ENCODE assay signal across 23 cellular contexts in genomic region chr10:60044221-60044620, GRCh38.
DNase-seq lines count a peak whose midpoint lies in the region; ATAC-seq, FAIRE-seq and TF ChIP-seq lines count a peak whose summit lies in the region.
"Had no signal": no experiment of that assay in that cellular context is flagged by ENCODE, and none has a peak within 500 bp of the region (broad histone marks: within the 10 kb centered on the region; RNA-seq: fewer than 3 reads in every experiment).

No MANE protein-coding gene starts in this region.

- peak; percentile 55 for FAIRE-seq in GM19239 (lab: Jason Lieb, UNC)
- peak; percentile 74 for FAIRE-seq in astrocyte (lab: Jason Lieb, UNC)

- H3K4me3 ChIP-seq in astrocyte (ENCODE audit: insufficient read depth, low read depth, low read length): no peak overlapping the region
- H3K4me3 ChIP-seq in fibroblast of the aortic adventitia (ENCODE audit: low read depth, low read length): no peak overlapping the region
- H3K4me3 ChIP-seq: breast epithelium, esophagus squamous epithelium, SJCRH30, vagina had no signal

- H4K20me1 ChIP-seq in astrocyte (ENCODE audit: insufficient read depth, low read length): no peaks in the 10 kb centered on the region

- no peak overlapping the region for H2AFZ ChIP-seq in astrocyte (ENCODE audit: low read depth, low read length)

- DNase-seq in GM19239 (ENCODE audit: insufficient read length, low spot score) (no peak), astrocyte (ENCODE audit: low read depth) (peak; percentile 72), fibroblast of the aortic adventitia (ENCODE audit: low read depth) (peak; percentile 65), glutamatergic neuron (no peak), cerebellar cortex (ENCODE audit: low spot score) (no peak)
- no peak for DNase-seq in activated T-cell treated with anti-CD3 and anti-CD28 coated beads, Interleukin-2, amount 50 U/mL, for 1 hour
- DNase-seq: activated CD8-positive, alpha-beta T cell treated with anti-CD3 and anti-CD28 coated beads for 36 hours; activated T-cell treated with anti-CD3 and anti-CD28 coated beads, Interleukin-2, amount 50 U/mL, for 72 hours; esophagus squamous epithelium; GOT3; naive thymus-derived CD8-positive, alpha-beta T cell; NCI-H2081; NCI-H526; SJCRH30; stimulated activated CD4-positive, alpha-beta T cell treated with anti-CD3 and anti-CD28 coated beads, Interleukin-2, amount 100 ng/mL, for 48 hours; T-helper 2 cell had no signal

- H3K36me3 Mint-ChIP-seq in astrocyte (ENCODE audit: low read depth, unreplicated experiment) (no peaks in the 10 kb centered on the region), glutamatergic neuron (ENCODE audit: unreplicated experiment) (no peaks in the 10 kb centered on the region)
- H3K36me3 Mint-ChIP-seq: activated naive CD4-positive, alpha-beta T cell treated with anti-CD3 and anti-CD28 coated beads, Interleukin-2, amount 50 U/mL, for 24 hours; WTC11 had no signal

- H3K79me2 ChIP-seq in astrocyte (ENCODE audit: insufficient read depth, low read length): no peaks in the 10 kb centered on the region

- peaks cover 11% of the 10 kb centered on the region for H3K4me1 Mint-ChIP-seq in astrocyte (ENCODE audit: low read depth, unreplicated experiment)
- H3K4me1 Mint-ChIP-seq in glutamatergic neuron (ENCODE audit: low read depth, unreplicated experiment): peaks cover 2% of the 10 kb centered on the region
- H3K4me1 Mint-ChIP-seq: activated naive CD4-positive, alpha-beta T cell treated with anti-CD3 and anti-CD28 coated beads, Interleukin-2, amount 50 U/mL, for 24 hours; memory B cell; naive thymus-derived CD8-positive, alpha-beta T cell had no signal

- H3K4me3 Mint-ChIP-seq in astrocyte (ENCODE audit: unreplicated experiment) (no peak overlapping the region), glutamatergic neuron (ENCODE audit: unreplicated experiment) (no peak overlapping the region)
- H3K4me3 Mint-ChIP-seq: activated CD8-positive, alpha-beta T cell treated with anti-CD3 and anti-CD28 coated beads for 36 hours; activated naive CD4-positive, alpha-beta T cell treated with anti-CD3 and anti-CD28 coated beads, Interleukin-2, amount 50 U/mL, for 24 hours; activated T-cell treated with anti-CD3 and anti-CD28 coated beads, Interleukin-2, amount 50 U/mL, for 72 hours; memory B cell; naive thymus-derived CD8-positive, alpha-beta T cell; WTC11 had no signal

- ATAC-seq in HG03521 (IDR thresholded peaks at IDR 0.05; ENCODE audit: unreplicated experiment): no peak
- ATAC-seq: activated CD8-positive, alpha-beta T cell treated with anti-CD3 and anti-CD28 coated beads for 36 hours; activated T-cell treated with anti-CD3 and anti-CD28 coated beads, Interleukin-2, amount 50 U/mL, for 72 hours; naive thymus-derived CD8-positive, alpha-beta T cell; WTC11 had no signal

- peak overlapping the region; percentile 5 for H3K4me2 ChIP-seq in astrocyte (ENCODE audit: low read length)

- H3K9me3 ChIP-seq in astrocyte (ENCODE audit: insufficient read depth, low read depth, low read length): no peaks in the 10 kb centered on the region
- H3K9me3 ChIP-seq: breast epithelium, esophagus squamous epithelium, SJCRH30, vagina had no signal

- H3K9ac ChIP-seq in astrocyte (ENCODE audit: low read length): no peak overlapping the region

- peaks cover 4% of the 10 kb centered on the region for H3K4me1 ChIP-seq in astrocyte (ENCODE audit: insufficient read depth, low read length)
- H3K4me1 ChIP-seq: breast epithelium, SJCRH30 had no signal

- no peaks in the 10 kb centered on the region for H3K27me3 ChIP-seq in astrocyte (ENCODE audit: insufficient read depth, low read length)
- H3K27me3 ChIP-seq: breast epithelium, esophagus squamous epithelium, SJCRH30, vagina had no signal

- H3K9me3 Mint-ChIP-seq in astrocyte (ENCODE audit: unreplicated experiment) (no peaks in the 10 kb centered on the region), glutamatergic neuron (ENCODE audit: unreplicated experiment) (no peaks in the 10 kb centered on the region)
- H3K9me3 Mint-ChIP-seq: activated CD8-positive, alpha-beta T cell treated with anti-CD3 and anti-CD28 coated beads for 36 hours; activated naive CD4-positive, alpha-beta T cell treated with anti-CD3 and anti-CD28 coated beads, Interleukin-2, amount 50 U/mL, for 24 hours; activated T-cell treated with anti-CD3 and anti-CD28 coated beads, Interleukin-2, amount 50 U/mL, for 72 hours; memory B cell; naive thymus-derived CD8-positive, alpha-beta T cell; WTC11 had no signal

- H3K27ac Mint-ChIP-seq in astrocyte (ENCODE audit: unreplicated experiment) (peak overlapping the region; percentile 43), glutamatergic neuron (ENCODE audit: unreplicated experiment) (no peak overlapping the region)
- H3K27ac Mint-ChIP-seq: activated CD8-positive, alpha-beta T cell treated with anti-CD3 and anti-CD28 coated beads for 36 hours; activated naive CD4-positive, alpha-beta T cell treated with anti-CD3 and anti-CD28 coated beads, Interleukin-2, amount 50 U/mL, for 24 hours; activated T-cell treated with anti-CD3 and anti-CD28 coated beads, Interleukin-2, amount 50 U/mL, for 72 hours; memory B cell; naive thymus-derived CD8-positive, alpha-beta T cell; WTC11 had no signal

- H3K27me3 Mint-ChIP-seq in astrocyte (ENCODE audit: low read depth, unreplicated experiment) (no peaks in the 10 kb centered on the region), glutamatergic neuron (ENCODE audit: unreplicated experiment) (no peaks in the 10 kb centered on the region)
- H3K27me3 Mint-ChIP-seq: activated CD8-positive, alpha-beta T cell treated with anti-CD3 and anti-CD28 coated beads for 36 hours; activated naive CD4-positive, alpha-beta T cell treated with anti-CD3 and anti-CD28 coated beads, Interleukin-2, amount 50 U/mL, for 24 hours; memory B cell had no signal

- H3K27ac ChIP-seq in astrocyte (ENCODE audit: low read depth, low read length): no peak overlapping the region
- H3K27ac ChIP-seq: breast epithelium, C4-2B, esophagus squamous epithelium, SJCRH30, vagina had no signal

- TF ChIP-seq CTCF in astrocyte (IDR thresholded peaks at IDR 0.05; ENCODE audit: insufficient read depth, low read depth, low read length) (no peak), fibroblast of the aortic adventitia (IDR thresholded peaks at IDR 0.05; ENCODE audit: insufficient read depth, low read length) (no peak), glutamatergic neuron (IDR thresholded peaks at IDR 0.05; ENCODE audit: partially characterized antibody, unreplicated experiment) (no peak)

- no peaks in the 10 kb centered on the region for H3K36me3 ChIP-seq in astrocyte (ENCODE audit: insufficient read depth, low read length)
- H3K36me3 ChIP-seq: breast epithelium, esophagus squamous epithelium, SJCRH30, vagina had no signal

Comparison
In these comparisons a context has a peak if more than half of its experiments do, and no peak if none do; other contexts are left out.
1. DNase-seq: peak in astrocyte (single experiment) and fibroblast of the aortic adventitia (single experiment); none in GM19239 (single experiment), activated T-cell treated with anti-CD3 and anti-CD28 coated beads, Interleukin-2, amount 50 U/mL, for 1 hour (single experiment), glutamatergic neuron (single experiment) and cerebellar cortex (single experiment).